Comparison of ENCODE assay signal across 1 cellular context in genomic region chr21:34130598-34130985, GRCh38.
TF ChIP-seq lines count a peak whose summit lies in the region.

No MANE protein-coding gene starts in this region.

TF ChIP-seq in H1, 55 proteins besides CTCF, POLR2A, EP300 and RAD21:
- TF ChIP-seq SUZ12 (IDR thresholded peaks at IDR 0.05; ENCODE audit: low read length) (no peak), KDM1A (IDR thresholded peaks at IDR 0.05; ENCODE audit: borderline replicate concordance, low read length) (no peak), SIN3A (conservative IDR thresholded peaks at IDR 0.05 in 1 of 2, IDR thresholded peaks at IDR 0.05 in 1 of 2; ENCODE audit: low read depth in 1 of 2, low read length in 2 of 2) (no peak), SAP30 (IDR thresholded peaks at IDR 0.05; ENCODE audit: insufficient read depth, insufficient replicate concordance, low read length) (no peak), SP2 (IDR thresholded peaks at IDR 0.05; ENCODE audit: low read length) (no peak), EZH2 (IDR thresholded peaks at IDR 0.05; ENCODE audit: low read depth, low read length, severe bottlenecking) (no peak), GTF2F1 (IDR thresholded peaks at IDR 0.05; ENCODE audit: borderline replicate concordance, low read depth, low read length) (no peak), SIRT6 (IDR thresholded peaks at IDR 0.05; ENCODE audit: low read length) (no peak), E2F6 (IDR thresholded peaks at IDR 0.05) (no peak), MAX (IDR thresholded peaks at IDR 0.05) (no peak), CHD1 (IDR thresholded peaks at IDR 0.05; ENCODE audit: low read depth, low read length) (no peak), ZNF274 (IDR thresholded peaks at IDR 0.05; ENCODE audit: borderline replicate concordance, extremely low read depth, low read length) (no peak), NANOG (IDR thresholded peaks at IDR 0.05; ENCODE audit: insufficient read depth, low read depth, low read length, poor library complexity, severe bottlenecking) (no peak), CHD2 (IDR thresholded peaks at IDR 0.05; ENCODE audit: low read length) (no peak), CREB1 (IDR thresholded peaks at IDR 0.05) (no peak), RBBP5 (IDR thresholded peaks at IDR 0.05; ENCODE audit: borderline replicate concordance, low read depth, low read length) (no peak), POU5F1 (IDR thresholded peaks at IDR 0.05; ENCODE audit: low read depth, low read length) (no peak)
